9 cellular contexts compared by ENCODE assay signal in the genomic region with DNA sequence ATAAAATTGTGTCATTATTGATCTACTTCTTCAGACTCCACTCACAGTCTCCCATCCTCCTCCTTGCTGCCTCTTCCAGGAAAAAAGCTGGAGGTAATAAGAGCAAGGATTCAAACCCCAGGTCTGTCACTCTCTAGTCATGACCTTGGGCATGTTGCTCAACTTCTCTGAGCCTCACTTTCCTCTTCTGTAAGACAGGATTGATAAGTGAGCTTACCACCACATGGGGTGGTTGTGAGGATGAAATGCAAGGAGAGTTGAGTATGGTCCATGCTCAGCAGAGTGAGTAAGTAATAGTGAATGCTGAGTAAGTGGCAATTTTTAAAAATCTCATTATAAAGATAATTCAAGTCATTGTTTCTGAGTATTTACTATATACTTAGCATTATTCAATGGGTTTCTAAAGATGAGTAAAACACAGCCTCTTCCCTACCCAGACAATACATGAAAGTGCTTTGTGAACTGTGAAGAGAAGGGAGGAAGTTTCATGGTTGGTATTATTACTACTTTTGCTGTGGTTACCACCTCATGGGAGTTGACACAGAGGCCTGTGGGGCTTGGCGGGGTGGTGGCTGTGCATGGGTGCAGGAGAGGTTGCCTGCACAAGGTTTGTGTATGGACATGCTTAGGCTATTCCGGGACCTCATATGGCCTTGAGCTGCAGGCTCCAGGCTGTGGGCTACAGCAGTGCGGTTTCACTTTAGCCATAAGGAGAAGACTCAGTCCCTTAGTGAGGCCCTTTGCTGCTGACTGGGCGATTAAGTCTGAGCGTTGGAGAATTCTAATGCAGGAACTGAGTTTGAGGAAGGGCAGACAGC. TPM values are rescaled to one million over a fixed set of nuclear protein-coding genes. Genes with fewer than 3 reads are reported as not detected.
DNase-seq lines count a peak whose midpoint lies in the region; ATAC-seq and TF ChIP-seq lines count a peak whose summit lies in the region.
"Had no signal": no experiment of that assay in that cellular context is flagged by ENCODE, and none has a peak within 500 bp of the region (broad histone marks: within the 10 kb centered on the region; RNA-seq: fewer than 3 reads in every experiment).

No MANE protein-coding gene starts in this region.

- H3K4me3 ChIP-seq in heart right ventricle (no peak overlapping the region), BE2C (ENCODE audit: low read depth, low read length) (no peak overlapping the region)

- TF ChIP-seq CTCF in CD14-positive monocyte (IDR thresholded peaks at IDR 0.05) = no peak
- TF ChIP-seq CTCF in heart right ventricle (IDR thresholded peaks at IDR 0.05) = no peak
- TF ChIP-seq CTCF in BE2C (IDR thresholded peaks at IDR 0.05; ENCODE audit: low read depth, low read length) = no peak

- intact Hi-C loops in CD14-positive monocyte (cut with micrococcal nuclease) (no loop called here), heart right ventricle (cut with DNase I) (no loop called here)

- DNase-seq in CD14-positive monocyte (ENCODE audit: low spot score) (no peak), heart right ventricle (no peak), BE2C (no peak), C1 segment of cervical spinal cord (lab: John Stamatoyannopoulos, UW) (no peak), activated gamma-delta T cell treated with Interleukin-2 at 50 U/mL for 16 hours (no peak)
- DNase-seq in activated effector memory CD4-positive, alpha-beta T cell treated with anti-CD3 and anti-CD28 coated beads, Interleukin-2, amount 50 U/mL, for 16 hours = no peak
- DNase-seq: NCI-H187 had no signal

- H3K4me1 ChIP-seq in heart right ventricle (peaks cover 0 to 26% (median 0%) of the 10 kb centered on the region in 9 donors), BE2C (no peaks in the 10 kb centered on the region)

- H3K36me3 Mint-ChIP-seq in CD14-positive monocyte = no peaks in the 10 kb centered on the region

- WGBS in heart right ventricle, 2 donors = 77 to 81% methylated on average over 5 of the region's 5 CpGs

- peaks cover 27% of the 10 kb centered on the region for H3K4me1 Mint-ChIP-seq in CD14-positive monocyte

- peak overlapping the region in 1 of 2 donors; percentile 56 for H3K4me3 Mint-ChIP-seq in CD14-positive monocyte

- H3K9me3 ChIP-seq in heart right ventricle (no peaks in the 10 kb centered on the region), BE2C (no peaks in the 10 kb centered on the region)

- H3K27me3 ChIP-seq in heart right ventricle (peaks cover 0 to 57% (median 16%) of the 10 kb centered on the region in 7 donors), BE2C (no peaks in the 10 kb centered on the region)

- H3K36me3 ChIP-seq in heart right ventricle (no peaks in the 10 kb centered on the region), BE2C (no peaks in the 10 kb centered on the region)

- peaks cover 0 to 3% (median 0%) of the 10 kb centered on the region in 3 donors for H3K27me3 Mint-ChIP-seq in CD14-positive monocyte (ENCODE audit: low read depth in 3 of 3)

- ATAC-seq in GM21360 (IDR thresholded peaks at IDR 0.05; ENCODE audit: unreplicated experiment) = peak; percentile 85
- peak; percentile 86 for ATAC-seq in HG03565 (IDR thresholded peaks at IDR 0.05; ENCODE audit: unreplicated experiment)
- peak in 7 of 8 donors; percentile 33 to 78 (median 62) for ATAC-seq in heart right ventricle

- peak overlapping the region; percentile 14 to 77 (median 57) for H3K27ac Mint-ChIP-seq in CD14-positive monocyte

- H3K27ac ChIP-seq in heart right ventricle = peak overlapping the region in 1 of 10 donors; percentile 64

- H3K9me3 Mint-ChIP-seq in CD14-positive monocyte = no peaks in the 10 kb centered on the region

RNA-seq across cellular contexts. Expression of gene SLC6A11, which starts 30.0 kb away (rescaled TPM):
- polyA plus RNA-seq in CD14-positive monocyte = not detected
- total RNA-seq in heart right ventricle = under 1 TPM in 1 of 10 donors, not detected in 9; 0.05 TPM
- polyA plus RNA-seq in heart right ventricle = not detected
- polyA plus RNA-seq in BE2C (2012; ENCODE audit: insufficient read depth, insufficient read length, low read depth) = not detected
